Comparison of ENCODE assay signal across 17 cellular contexts in genomic region chr6:155084431-155085123, GRCh38.
DNase-seq lines count a peak whose midpoint lies in the region; ATAC-seq, FAIRE-seq and TF ChIP-seq lines count a peak whose summit lies in the region.
"Had no signal": no experiment of that assay in that cellular context is flagged by ENCODE, and none has a peak within 500 bp of the region (broad histone marks: within the 10 kb centered on the region; RNA-seq: fewer than 3 reads in every experiment).

No MANE protein-coding gene starts in this region.

- peaks cover 17% of the 10 kb centered on the region for H3K4me1 ChIP-seq in mammary epithelial cell (ENCODE audit: insufficient read depth, low read length)
- H3K4me1 ChIP-seq in astrocyte (ENCODE audit: insufficient read depth, low read length), result peaks cover 32% of the 10 kb centered on the region

- H3K9me3 Mint-ChIP-seq in MCF 10A (ENCODE audit: unreplicated experiment) (no peaks in the 10 kb centered on the region), astrocyte (ENCODE audit: unreplicated experiment) (no peaks in the 10 kb centered on the region)
- no peaks in the 10 kb centered on the region for H3K9me3 Mint-ChIP-seq in naive thymus-derived CD8-positive, alpha-beta T cell
- H3K9me3 Mint-ChIP-seq: activated CD4-positive, alpha-beta memory T cell treated with anti-CD3 and anti-CD28 coated beads for 36 hours; activated T-helper 1 cell treated with anti-CD3 and anti-CD28 coated beads, Interleukin-12 subunit alpha, Interleukin-12 subunit beta, Interleukin-2, Interleukin-4 antibody, amounts not matched to agents 30 ng/mL and 10 ng/mL and 1 ng/mL, durations not matched to agents 14 hours and 24 hours and 36 hours had no signal

- TF ChIP-seq CTCF in mammary epithelial cell (conservative IDR thresholded peaks at IDR 0.05 in 1 of 2, IDR thresholded peaks at IDR 0.05 in 1 of 2; ENCODE audit: extremely low read depth in 1 of 2, insufficient read depth in 1 of 2, low read depth in 1 of 2, low read length in 2 of 2), result no peak
- TF ChIP-seq CTCF in MCF 10A (IDR thresholded peaks at IDR 0.05; ENCODE audit: unreplicated experiment), result no peak
- no peak for TF ChIP-seq CTCF in astrocyte (IDR thresholded peaks at IDR 0.05; ENCODE audit: insufficient read depth, low read depth, low read length)

- H4K20me1 ChIP-seq in mammary epithelial cell (ENCODE audit: insufficient read depth, low read length) (no peaks in the 10 kb centered on the region), astrocyte (ENCODE audit: insufficient read depth, low read length) (no peaks in the 10 kb centered on the region)

- dilution Hi-C loops in mammary epithelial cell (cut with HindIII; ENCODE audit: low sequenced_read_pairs), result no loop called here

- BruUV-seq in mammary epithelial cell (replicated peaks; lab: Mats Ljungman, UMichigan) (no TSS peak), MCF 10A (replicated peaks; lab: Mats Ljungman, UMichigan) (no TSS peak)

- H3K4me3 ChIP-seq in mammary epithelial cell (replicated peaks in 1 of 3; ENCODE audit: insufficient read depth in 1 of 3, low read depth in 2 of 3, low read length in 3 of 3) (no peak overlapping the region), astrocyte (ENCODE audit: insufficient read depth, low read depth, low read length) (peak overlapping the region; percentile 2)
- H3K4me3 ChIP-seq: SK-N-MC had no signal

- H3K27me3 ChIP-seq in mammary epithelial cell (ENCODE audit: insufficient read depth, low read length) (no peaks in the 10 kb centered on the region), astrocyte (ENCODE audit: insufficient read depth, low read length) (no peaks in the 10 kb centered on the region)

- H3K27ac Mint-ChIP-seq in MCF 10A (ENCODE audit: low read depth, unreplicated experiment) (no peak overlapping the region), astrocyte (ENCODE audit: unreplicated experiment) (peak overlapping the region; percentile 97)
- no peak overlapping the region for H3K27ac Mint-ChIP-seq in naive thymus-derived CD8-positive, alpha-beta T cell
- H3K27ac Mint-ChIP-seq: activated CD4-positive, alpha-beta memory T cell treated with anti-CD3 and anti-CD28 coated beads for 36 hours; activated T-helper 1 cell treated with anti-CD3 and anti-CD28 coated beads, Interleukin-12 subunit alpha, Interleukin-12 subunit beta, Interleukin-2, Interleukin-4 antibody, amounts not matched to agents 30 ng/mL and 10 ng/mL and 1 ng/mL, durations not matched to agents 14 hours and 24 hours and 36 hours had no signal

- POLR2A ChIA-PET in MCF 10A (lab: Yijun Ruan, JAX), result interaction anchor here (0.8 kb wide), 1 partner anchor 17 kb away, joined by 3 read pairs; no protein-coding TSS in a partner anchor
- POLR2A ChIA-PET in naive thymus-derived CD8-positive, alpha-beta T cell (lab: Charles Lee), result no interaction called here

- H3K4me1 Mint-ChIP-seq in MCF 10A (ENCODE audit: insufficient read depth, unreplicated experiment) (peaks cover 9% of the 10 kb centered on the region), astrocyte (ENCODE audit: low read depth, unreplicated experiment) (peaks cover 51% of the 10 kb centered on the region)
- peaks cover 0 to 3% (median under 1%) of the 10 kb centered on the region in 4 donors for H3K4me1 Mint-ChIP-seq in naive thymus-derived CD8-positive, alpha-beta T cell

- DNase-seq in mammary epithelial cell, result peak; percentile 50
- DNase-seq in MCF 10A (ENCODE audit: unreplicated experiment), result no peak
- DNase-seq in astrocyte (ENCODE audit: low read depth), result peak; percentile 79
- peak; percentile 47 for DNase-seq in iris pigment epithelial cell (ENCODE audit: low read depth)
- DNase-seq in naive thymus-derived CD8-positive, alpha-beta T cell, result no peak
- DNase-seq in cerebellar cortex (ENCODE audit: low spot score), result no peak
- no peak for DNase-seq in posterior vena cava (ENCODE audit: low spot score)
- DNase-seq: 8988T; activated CD4-positive, alpha-beta memory T cell treated with anti-CD3 and anti-CD28 coated beads for 36 hours; aorta; dermis blood vessel endothelial cell; NCI-H1105; NCI-H2227 treated with DMSO at 0.1 percent for 48 hours had no signal

- no peak overlapping the region for H3K4me2 ChIP-seq in mammary epithelial cell (ENCODE audit: insufficient read depth, low read depth, low read length)
- H3K4me2 ChIP-seq in astrocyte (ENCODE audit: low read length), result peak overlapping the region; percentile 65

- 63% methylated on average over 4 of the region's 4 CpGs for WGBS in mammary epithelial cell (ENCODE audit: low coverage, missing lambda C conversion rate)

- in situ Hi-C loops in mammary epithelial cell (cut with MboI; ENCODE audit: low sequenced_read_pairs in 2 of 2), result no loop called here

- no peak overlapping the region for H3K9ac ChIP-seq in mammary epithelial cell (ENCODE audit: insufficient read depth, low read length)
- H3K9ac ChIP-seq in astrocyte (ENCODE audit: low read length), result peak overlapping the region; percentile 67

- no peaks in the 10 kb centered on the region for H3K79me2 ChIP-seq in mammary epithelial cell (ENCODE audit: insufficient read depth, low read length)
- no peaks in the 10 kb centered on the region for H3K79me2 ChIP-seq in astrocyte (ENCODE audit: insufficient read depth, low read length)

- H3K36me3 ChIP-seq in mammary epithelial cell (ENCODE audit: insufficient read depth, low read length), result no peaks in the 10 kb centered on the region
- no peaks in the 10 kb centered on the region for H3K36me3 ChIP-seq in astrocyte (ENCODE audit: insufficient read depth, low read length)

- H3K36me3 Mint-ChIP-seq in MCF 10A (ENCODE audit: insufficient read depth, unreplicated experiment), result no peaks in the 10 kb centered on the region
- no peaks in the 10 kb centered on the region for H3K36me3 Mint-ChIP-seq in astrocyte (ENCODE audit: low read depth, unreplicated experiment)
- no peaks in the 10 kb centered on the region for H3K36me3 Mint-ChIP-seq in naive thymus-derived CD8-positive, alpha-beta T cell
- H3K36me3 Mint-ChIP-seq: activated CD4-positive, alpha-beta memory T cell treated with anti-CD3 and anti-CD28 coated beads for 36 hours had no signal

- ATAC-seq in naive thymus-derived CD8-positive, alpha-beta T cell, result no peak
- ATAC-seq in GM21723 (IDR thresholded peaks at IDR 0.05; ENCODE audit: unreplicated experiment), result no peak

- no peaks in the 10 kb centered on the region for H3K9me3 ChIP-seq in mammary epithelial cell (replicated peaks; ENCODE audit: insufficient read depth, low read length)
- H3K9me3 ChIP-seq in astrocyte (ENCODE audit: insufficient read depth, low read depth, low read length), result no peaks in the 10 kb centered on the region

- H3K27me3 Mint-ChIP-seq in MCF 10A (ENCODE audit: insufficient read depth, unreplicated experiment) (no peaks in the 10 kb centered on the region), astrocyte (ENCODE audit: low read depth, unreplicated experiment) (no peaks in the 10 kb centered on the region)
- H3K27me3 Mint-ChIP-seq in naive thymus-derived CD8-positive, alpha-beta T cell, result peaks cover 0 to 2% (median 0%) of the 10 kb centered on the region in 5 donors
- H3K27me3 Mint-ChIP-seq: activated CD4-positive, alpha-beta memory T cell treated with anti-CD3 and anti-CD28 coated beads for 36 hours had no signal

- no peak for FAIRE-seq in astrocyte (lab: Jason Lieb, UNC)
- FAIRE-seq: GM12891 had no signal

- H3K27ac ChIP-seq in mammary epithelial cell (ENCODE audit: insufficient read depth, low read depth, low read length) (peak overlapping the region; percentile 13), astrocyte (ENCODE audit: low read depth, low read length) (peak overlapping the region; percentile 86)
- H3K27ac ChIP-seq: SK-N-MC had no signal

- intact Hi-C loops in mammary epithelial cell (cut with micrococcal nuclease), result no loop called here
- intact Hi-C loops in MCF 10A (cut with micrococcal nuclease), result no loop called here
- intact Hi-C loops in posterior vena cava (cut with DNase I), result no loop called here

- peak overlapping the region; percentile 22 for H2AFZ ChIP-seq in mammary epithelial cell (ENCODE audit: low read depth, low read length)
- peak overlapping the region; percentile 2 for H2AFZ ChIP-seq in astrocyte (ENCODE audit: low read depth, low read length)

- CTCF ChIA-PET in mammary epithelial cell (lab: Charles Lee; ENCODE audit: low non-redundant PET) (interaction anchor here (0.5 to 1.1 kb wide), 2 partner anchors 24 to 186 kb away, joined by 3 to 6 read pairs; no protein-coding TSS in a partner anchor), MCF 10A (lab: Yijun Ruan, JAX) (interaction anchor here (0.6 to 0.7 kb wide), 2 partner anchors 87 to 132 kb away, joined by 3 read pairs; no protein-coding TSS in a partner anchor)

- H3K4me3 Mint-ChIP-seq in MCF 10A (ENCODE audit: unreplicated experiment) (no peak overlapping the region), astrocyte (ENCODE audit: unreplicated experiment) (peak overlapping the region; percentile 4)
- H3K4me3 Mint-ChIP-seq in naive thymus-derived CD8-positive, alpha-beta T cell, result no peak overlapping the region
- H3K4me3 Mint-ChIP-seq: activated CD4-positive, alpha-beta memory T cell treated with anti-CD3 and anti-CD28 coated beads for 36 hours; activated T-helper 1 cell treated with anti-CD3 and anti-CD28 coated beads, Interleukin-12 subunit alpha, Interleukin-12 subunit beta, Interleukin-2, Interleukin-4 antibody, amounts not matched to agents 30 ng/mL and 10 ng/mL and 1 ng/mL, durations not matched to agents 14 hours and 24 hours and 36 hours had no signal

Comparison
In these comparisons a context has a peak if more than half of its experiments do, and no peak if none do; other contexts are left out.
1. DNase-seq: peak in mammary epithelial cell (single experiment), astrocyte (single experiment) and iris pigment epithelial cell (single experiment); none in MCF 10A (single experiment), naive thymus-derived CD8-positive, alpha-beta T cell (0 of 10), cerebellar cortex (single experiment) and posterior vena cava (single experiment).